Comparison of ENCODE assay signal across 23 cellular contexts in genomic region chr14:97642631-97643030, GRCh38.
A peak's percentile ranks its signal among the peaks of the same experiment; 100 is the strongest.
DNase-seq lines count a peak whose midpoint lies in the region; ATAC-seq and TF ChIP-seq lines count a peak whose summit lies in the region.
"Had no signal": no experiment of that assay in that cellular context is flagged by ENCODE, and none has a peak within 500 bp of the region (broad histone marks: within the 10 kb centered on the region; RNA-seq: fewer than 3 reads in every experiment).

No MANE protein-coding gene starts in this region.

- H3K4me3 ChIP-seq in KMS-11 (IDR thresholded peaks at IDR 0.05; ENCODE audit: insufficient read depth, low read depth, low read length) = no peak overlapping the region
- H3K4me3 ChIP-seq: HAP-1 had no signal

- CTCF ChIA-PET in CD4-positive, alpha-beta T cell (lab: Charles Lee) = interaction anchor here (1.0 kb wide), 1 partner anchor 205 kb away, joined by 3 read pairs; no protein-coding TSS in a partner anchor
- CTCF ChIA-PET in activated CD8-positive, alpha-beta T cell treated with anti-CD3 and anti-CD28 coated beads for 36 hours (lab: Charles Lee) = no interaction called here

- POLR2A ChIA-PET in CD4-positive, alpha-beta T cell (lab: Charles Lee) = interaction anchor here (0.6 to 0.7 kb wide), 2 partner anchors 148 to 338 kb away, joined by 3 to 4 read pairs; no protein-coding TSS in a partner anchor
- POLR2A ChIA-PET in activated CD8-positive, alpha-beta T cell treated with anti-CD3 and anti-CD28 coated beads for 36 hours (lab: Charles Lee) = no interaction called here

- H3K9me3 Mint-ChIP-seq in CD4-positive, alpha-beta T cell = no peaks in the 10 kb centered on the region
- peaks cover 13% of the 10 kb centered on the region for H3K9me3 Mint-ChIP-seq in glutamatergic neuron (ENCODE audit: unreplicated experiment)
- no peaks in the 10 kb centered on the region for H3K9me3 Mint-ChIP-seq in activated CD8-positive, alpha-beta T cell treated with anti-CD3 and anti-CD28 coated beads for 36 hours

- DNase-seq in CD4-positive, alpha-beta T cell = no peak
- DNase-seq in glutamatergic neuron = no peak
- no peak for DNase-seq in sciatic nerve (ENCODE audit: low spot score)
- DNase-seq in activated CD8-positive, alpha-beta T cell treated with anti-CD3 and anti-CD28 coated beads for 36 hours = no peak
- no peak for DNase-seq in NOMO-1 treated with dmso at 0.1 percent for 144 hours (lab: John Stamatoyannopoulos, UW; ENCODE audit: unreplicated experiment)
- DNase-seq: 8988T, ACHN, BE2C, DMS153, HFFc6, IMR-90, NCI-H1092, NCI-H1417 treated with DMSO at 0.1 percent for 48 hours, NCI-H187, NCI-H2081 treated with DMSO at 0.1 percent for 48 hours, NCI-H226, NCI-H510A, SHP77 treated with DMSO at 0.1 percent for 48 hours had no signal

- intact Hi-C loops in CD4-positive, alpha-beta T cell (cut with DNase I, micrococcal nuclease) = no loop called here
- intact Hi-C loops in sciatic nerve (cut with DNase I) = no loop called here
- intact Hi-C loops in activated CD8-positive, alpha-beta T cell treated with anti-CD3 and anti-CD28 coated beads for 36 hours (cut with micrococcal nuclease) = no loop called here

- no peaks in the 10 kb centered on the region for H3K27me3 Mint-ChIP-seq in CD4-positive, alpha-beta T cell
- H3K27me3 Mint-ChIP-seq in glutamatergic neuron (ENCODE audit: unreplicated experiment) = peaks cover 12% of the 10 kb centered on the region
- no peaks in the 10 kb centered on the region for H3K27me3 Mint-ChIP-seq in activated CD8-positive, alpha-beta T cell treated with anti-CD3 and anti-CD28 coated beads for 36 hours

- H3K4me2 ChIP-seq in KMS-11 = no peak overlapping the region

- no peak for ATAC-seq in CD4-positive, alpha-beta T cell (ENCODE audit: poor library complexity)
- ATAC-seq in sciatic nerve = peak; percentile 42
- ATAC-seq in activated CD4-positive, CD25-positive, alpha-beta regulatory T cell treated with anti-CD3 and anti-CD28 coated beads, Interleukin-2, amount 50 U/mL, for 24 hours = no peak
- no peak for ATAC-seq in activated CD8-positive, alpha-beta T cell treated with anti-CD3 and anti-CD28 coated beads for 36 hours
- ATAC-seq: Panc1 had no signal

- no peaks in the 10 kb centered on the region for H3K27me3 ChIP-seq in CD4-positive, alpha-beta T cell (ENCODE audit: control insufficient read depth, insufficient read depth, low read length)
- no peaks in the 10 kb centered on the region for H3K27me3 ChIP-seq in KMS-11 (ENCODE audit: insufficient read depth, low read depth)
- H3K27me3 ChIP-seq: BE2C had no signal

- H3K4me3 Mint-ChIP-seq in CD4-positive, alpha-beta T cell = no peak overlapping the region
- peak overlapping the region; percentile 77 for H3K4me3 Mint-ChIP-seq in glutamatergic neuron (ENCODE audit: unreplicated experiment)
- no peak overlapping the region for H3K4me3 Mint-ChIP-seq in activated CD8-positive, alpha-beta T cell treated with anti-CD3 and anti-CD28 coated beads for 36 hours
- H3K4me3 Mint-ChIP-seq: CD14-positive monocyte, HFFc6 had no signal

- H3K27ac ChIP-seq in CD4-positive, alpha-beta T cell (ENCODE audit: low read depth, low read length) = no peak overlapping the region
- H3K27ac ChIP-seq in KMS-11 = no peak overlapping the region

- H3K36me3 Mint-ChIP-seq in CD4-positive, alpha-beta T cell (ENCODE audit: low read depth) = no peaks in the 10 kb centered on the region
- no peaks in the 10 kb centered on the region for H3K36me3 Mint-ChIP-seq in glutamatergic neuron (ENCODE audit: unreplicated experiment)
- H3K36me3 Mint-ChIP-seq in activated CD8-positive, alpha-beta T cell treated with anti-CD3 and anti-CD28 coated beads for 36 hours (ENCODE audit: low read depth) = no peaks in the 10 kb centered on the region
- H3K36me3 Mint-ChIP-seq: CD14-positive monocyte had no signal

- no peaks in the 10 kb centered on the region for H3K79me2 ChIP-seq in KMS-11 (ENCODE audit: insufficient read depth, low read depth)

- no peak overlapping the region for H3K9ac ChIP-seq in KMS-11

- H3K27ac Mint-ChIP-seq in CD4-positive, alpha-beta T cell = peak overlapping the region; percentile 84
- peak overlapping the region; percentile 100 for H3K27ac Mint-ChIP-seq in glutamatergic neuron (ENCODE audit: unreplicated experiment)
- H3K27ac Mint-ChIP-seq in activated CD8-positive, alpha-beta T cell treated with anti-CD3 and anti-CD28 coated beads for 36 hours = no peak overlapping the region
- H3K27ac Mint-ChIP-seq: CD14-positive monocyte, HFFc6 had no signal

- H3K4me1 ChIP-seq in KMS-11 (ENCODE audit: low read depth, poor library complexity, severe bottlenecking) = peaks cover 38% of the 10 kb centered on the region
- H3K4me1 ChIP-seq: BE2C, HAP-1 had no signal

- no peaks in the 10 kb centered on the region for H4K20me1 ChIP-seq in KMS-11 (ENCODE audit: insufficient read depth)

- H3K4me1 Mint-ChIP-seq in CD4-positive, alpha-beta T cell (ENCODE audit: low read depth) = peaks cover 58% of the 10 kb centered on the region
- peaks cover 36% of the 10 kb centered on the region for H3K4me1 Mint-ChIP-seq in glutamatergic neuron (ENCODE audit: low read depth, unreplicated experiment)
- H3K4me1 Mint-ChIP-seq in activated CD8-positive, alpha-beta T cell treated with anti-CD3 and anti-CD28 coated beads for 36 hours (ENCODE audit: low read depth) = peaks cover 30% of the 10 kb centered on the region

- TF ChIP-seq CTCF in CD4-positive, alpha-beta T cell (IDR thresholded peaks at IDR 0.05) = no peak
- no peak for TF ChIP-seq CTCF in KMS-11 (conservative IDR thresholded peaks at IDR 0.05; ENCODE audit: low read depth, low read length)
- no peak for TF ChIP-seq CTCF in glutamatergic neuron (IDR thresholded peaks at IDR 0.05; ENCODE audit: partially characterized antibody, unreplicated experiment)
- TF ChIP-seq CTCF in activated CD8-positive, alpha-beta T cell treated with anti-CD3 and anti-CD28 coated beads for 36 hours (IDR thresholded peaks at IDR 0.05) = no peak

- no peaks in the 10 kb centered on the region for H3K9me3 ChIP-seq in CD4-positive, alpha-beta T cell (ENCODE audit: control insufficient read depth, low read length)
- H3K9me3 ChIP-seq: BE2C, HAP-1 had no signal

- no peaks in the 10 kb centered on the region for H3K36me3 ChIP-seq in KMS-11 (ENCODE audit: insufficient read depth)
- H3K36me3 ChIP-seq: BE2C, HAP-1 had no signal

- 0 out of 2 replicates have a peak overlapping the region, but pooled peaks have one; percentile 63 for H2AFZ ChIP-seq in KMS-11 (ENCODE audit: low read depth)
